24 cellular contexts compared by ENCODE assay signal in genomic region chr1:205091043-205091740, GRCh38. TPM values are rescaled to one million over a fixed set of nuclear protein-coding genes. Genes with fewer than 3 reads are reported as not detected.
A peak's percentile ranks its signal among the peaks of the same experiment; 100 is the strongest.
DNase-seq lines count a peak whose midpoint lies in the region; ATAC-seq and TF ChIP-seq lines count a peak whose summit lies in the region.
"Had no signal": no experiment of that assay in that cellular context is flagged by ENCODE, and none has a peak within 500 bp of the region (broad histone marks: within the 10 kb centered on the region; RNA-seq: fewer than 3 reads in every experiment).

No MANE protein-coding gene starts in this region.

- TF ChIP-seq CTCF in brain (conservative IDR thresholded peaks at IDR 0.05) (no peak), foreskin fibroblast (IDR thresholded peaks at IDR 0.05; ENCODE audit: low read depth, low read length) (no peak)

- DNase-seq in activated T-cell treated with anti-CD3 and anti-CD28 coated beads, Interleukin-2, amount 50 U/mL, for 24 hours, result no peak
- DNase-seq in activated T-cell treated with anti-CD3 and anti-CD28 coated beads for 4 hours (no peak), foreskin fibroblast (peak; percentile 39 to 58), NCI-H1436 treated with DMSO at 0.1 percent for 48 hours (lab: John Stamatoyannopoulos, UW) (no peak), MV-4-11 (lab: John Stamatoyannopoulos, UW) (no peak)
- DNase-seq: activated CD4-positive, alpha-beta T cell treated with anti-CD3 and anti-CD28 coated beads for 1 hour; activated effector memory CD4-positive, alpha-beta T cell treated with Interleukin-2 at 50 U/mL for 16 hours; amygdala; foreskin keratinocyte; H7; hippocampal formation; Kasumi-1; NCI-H1436; NCI-H345; right lobe of liver; stimulated activated CD4-positive, alpha-beta T cell treated with anti-CD3 and anti-CD28 coated beads, Interleukin-2, amount 100 ng/mL, for 24 hours; stimulated activated naive CD8-positive, alpha-beta T cell treated with anti-CD3 and anti-CD28 coated beads, Interleukin-15, Interleukin-2, amounts not matched to agents 100 U/mL and 50 U/mL, for 24 hours had no signal

- H3K27ac ChIP-seq in subcutaneous abdominal adipose tissue (ENCODE audit: low read depth, low read length), result peak overlapping the region; percentile 87
- H3K27ac ChIP-seq: A549, foreskin keratinocyte, right lobe of liver had no signal

- no peak overlapping the region for H3K4me3 Mint-ChIP-seq in activated T-cell treated with anti-CD3 and anti-CD28 coated beads, Interleukin-2, amount 50 U/mL, for 24 hours
- no peak overlapping the region for H3K4me3 Mint-ChIP-seq in brain
- H3K4me3 Mint-ChIP-seq: CD14-positive monocyte had no signal

- peaks cover 2 to 22% (median 15%) of the 10 kb centered on the region in 5 donors for H3K4me1 ChIP-seq in subcutaneous abdominal adipose tissue (ENCODE audit: control insufficient read depth in 5 of 5, insufficient read depth in 5 of 5, low read length in 5 of 5)
- H3K4me1 ChIP-seq: A549, foreskin keratinocyte, right lobe of liver had no signal

- H3K4me3 ChIP-seq in foreskin fibroblast (ENCODE audit: low read depth in 1 of 2, low read length in 2 of 2) (no peak overlapping the region), subcutaneous abdominal adipose tissue (ENCODE audit: low read depth in 1 of 5, low read length in 5 of 5) (peak overlapping the region in 1 of 5 donors; percentile 15)
- H3K4me3 ChIP-seq: A549, lung, right lobe of liver had no signal

- H3K27me3 Mint-ChIP-seq in activated T-cell treated with anti-CD3 and anti-CD28 coated beads, Interleukin-2, amount 50 U/mL, for 24 hours, result no peaks in the 10 kb centered on the region
- H3K27me3 Mint-ChIP-seq in brain, result no peaks in the 10 kb centered on the region

- ATAC-seq in GM18868 (IDR thresholded peaks at IDR 0.05; ENCODE audit: unreplicated experiment), result no peak
- ATAC-seq: A549; foreskin keratinocyte; right lobe of liver; stimulated activated naive CD8-positive, alpha-beta T cell treated with anti-CD3 and anti-CD28 coated beads, Interleukin-15, Interleukin-2, amounts not matched to agents 100 U/mL and 50 U/mL, for 24 hours had no signal

- no peaks in the 10 kb centered on the region for H3K9me3 ChIP-seq in subcutaneous abdominal adipose tissue (ENCODE audit: control insufficient read depth in 5 of 5, low read length in 5 of 5)
- H3K9me3 ChIP-seq: A549, right lobe of liver had no signal

- H3K9ac ChIP-seq in subcutaneous abdominal adipose tissue (ENCODE audit: low read length in 5 of 5), result peak overlapping the region in 2 of 5 donors; percentile 20 to 36

- no peaks in the 10 kb centered on the region for H3K27me3 ChIP-seq in subcutaneous abdominal adipose tissue (ENCODE audit: control insufficient read depth in 5 of 5, insufficient read depth in 4 of 5, low read length in 5 of 5)
- H3K27me3 ChIP-seq: foreskin keratinocyte, right lobe of liver had no signal

- peaks cover 93% of the 10 kb centered on the region for H3K36me3 Mint-ChIP-seq in activated T-cell treated with anti-CD3 and anti-CD28 coated beads, Interleukin-2, amount 50 U/mL, for 24 hours (ENCODE audit: low read depth)
- H3K36me3 Mint-ChIP-seq in brain, result peaks cover 65% of the 10 kb centered on the region

- H3K36me3 ChIP-seq in subcutaneous abdominal adipose tissue (ENCODE audit: control insufficient read depth in 5 of 5, insufficient read depth in 5 of 5, low read length in 5 of 5), result peaks cover 37 to 80% (median 55%) of the 10 kb centered on the region in 5 donors

- no peaks in the 10 kb centered on the region for H3K9me3 Mint-ChIP-seq in activated T-cell treated with anti-CD3 and anti-CD28 coated beads, Interleukin-2, amount 50 U/mL, for 24 hours
- H3K9me3 Mint-ChIP-seq in brain, result no peaks in the 10 kb centered on the region

- H3K27ac Mint-ChIP-seq in activated T-cell treated with anti-CD3 and anti-CD28 coated beads, Interleukin-2, amount 50 U/mL, for 24 hours, result peak overlapping the region; percentile 51
- peak overlapping the region in 3 of 5 experiments; percentile 33 to 67 (median 39) for H3K27ac Mint-ChIP-seq in brain

- H3K4me1 Mint-ChIP-seq in activated T-cell treated with anti-CD3 and anti-CD28 coated beads, Interleukin-2, amount 50 U/mL, for 24 hours (ENCODE audit: low read depth), result no peaks in the 10 kb centered on the region
- H3K4me1 Mint-ChIP-seq in brain, result no peaks in the 10 kb centered on the region
- H3K4me1 Mint-ChIP-seq: CD14-positive monocyte had no signal

RNA-seq across cellular contexts. Expression of gene TMEM81, which starts 6.9 kb away (rescaled TPM):
- 5.9 TPM for polyA plus RNA-seq in brain (ENCODE audit: insufficient read depth, low read depth, low replicate concordance)

RNA-seq across cellular contexts. Expression of gene RBBP5, which starts 30.6 kb away (rescaled TPM):
- 23.3 TPM for polyA plus RNA-seq in brain (ENCODE audit: insufficient read depth, low read depth, low replicate concordance)

RNA-seq across cellular contexts. Expression of gene CNTN2, which starts 48.2 kb away (rescaled TPM):
- 114 TPM for polyA plus RNA-seq in brain (ENCODE audit: insufficient read depth, low read depth, low replicate concordance)
- polyA plus RNA-seq: A549, CD14-positive monocyte, foreskin keratinocyte, keratinocyte had no signal

Comparison
In these comparisons a context has a peak if more than half of its experiments do, and no peak if none do; other contexts are left out.
1. DNase-seq: peak in foreskin fibroblast (2 of 2); none in activated T-cell treated with anti-CD3 and anti-CD28 coated beads, Interleukin-2, amount 50 U/mL, for 24 hours (single experiment), activated T-cell treated with anti-CD3 and anti-CD28 coated beads for 4 hours (single experiment), NCI-H1436 treated with DMSO at 0.1 percent for 48 hours (single experiment) and MV-4-11 (single experiment).